ENCODE assay signal across 14 cellular contexts in the genomic region with DNA sequence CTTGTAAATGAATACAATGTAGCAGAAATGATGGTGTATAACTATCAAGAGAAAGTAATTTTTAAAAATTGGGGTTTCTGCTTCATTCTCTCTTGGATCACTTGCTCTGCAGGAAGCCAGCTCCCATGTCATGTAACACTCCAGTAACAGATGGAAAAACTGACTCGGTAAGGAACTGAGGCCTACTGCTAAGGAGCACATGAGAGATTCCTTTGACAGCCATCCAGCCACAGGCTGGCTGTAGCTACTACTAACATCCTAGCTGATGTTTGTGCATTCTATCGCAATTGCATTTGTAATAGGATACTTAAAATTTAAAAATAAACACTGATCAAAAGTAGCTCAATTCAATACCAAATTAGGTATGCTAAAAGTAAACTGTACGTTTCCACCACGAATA.
DNase-seq lines count a peak whose midpoint lies in the region; TF ChIP-seq lines count a peak whose summit lies in the region.
"Had no signal": no experiment of that assay in that cellular context is flagged by ENCODE, and none has a peak within 500 bp of the region (broad histone marks: within the 10 kb centered on the region; RNA-seq: fewer than 3 reads in every experiment).

No MANE protein-coding gene starts in this region.

- no peak for TF ChIP-seq CTCF in choroid plexus epithelial cell (conservative IDR thresholded peaks at IDR 0.05; ENCODE audit: low read depth, low read length)

- H3K4me3 ChIP-seq in choroid plexus epithelial cell (ENCODE audit: low read depth, low read length): no peak overlapping the region

- DNase-seq in AG08396 (ENCODE audit: low spot score): peak; percentile 11
- peak; percentile 41 for DNase-seq in choroid plexus epithelial cell (ENCODE audit: low read depth)
- DNase-seq in iris pigment epithelial cell (ENCODE audit: low read depth): peak; percentile 21
- DNase-seq in myocyte (ENCODE audit: low read depth): peak; percentile 32
- DNase-seq in NCI-H2107 (lab: John Stamatoyannopoulos, UW): no peak
- DNase-seq in NCI-H2107 treated with DMSO at 0.1 percent for 48 hours (lab: John Stamatoyannopoulos, UW; ENCODE audit: unreplicated experiment): no peak
- no peak for DNase-seq in NCI-H345 (lab: John Stamatoyannopoulos, UW)
- DNase-seq: AML-193; Caco-2; CD4-positive, alpha-beta T cell; GDM1; GOT3; H7; HFFc6 had no signal

Comparison
In these comparisons a context has a peak if more than half of its experiments do, and no peak if none do; other contexts are left out.
1. DNase-seq: peak in AG08396 (single experiment), choroid plexus epithelial cell (single experiment), iris pigment epithelial cell (single experiment) and myocyte (single experiment); none in NCI-H2107 (single experiment), NCI-H2107 treated with DMSO at 0.1 percent for 48 hours (single experiment) and NCI-H345 (single experiment).